ENCODE assay signal across 9 cellular contexts in genomic region chr4:88820723-88821368, GRCh38.
DNase-seq lines count a peak whose midpoint lies in the region; ATAC-seq and TF ChIP-seq lines count a peak whose summit lies in the region.
"Had no signal": no experiment of that assay in that cellular context is flagged by ENCODE, and none has a peak within 500 bp of the region (broad histone marks: within the 10 kb centered on the region; RNA-seq: fewer than 3 reads in every experiment).

No MANE protein-coding gene starts in this region.

- H3K36me3 ChIP-seq in right atrium auricular region, result no peaks in the 10 kb centered on the region
- no peaks in the 10 kb centered on the region for H3K36me3 ChIP-seq in mucosa of rectum (ENCODE audit: control insufficient read depth in 2 of 2, insufficient read depth in 2 of 2, low read length in 2 of 2)
- H3K36me3 ChIP-seq in aorta (ENCODE audit: control insufficient read depth in 1 of 2, insufficient read depth in 2 of 2, low read length in 1 of 2), result no peaks in the 10 kb centered on the region

- H3K9ac ChIP-seq in mucosa of rectum (ENCODE audit: low read depth in 1 of 2, low read length in 2 of 2), result peak overlapping the region; percentile 15 to 82

- in situ Hi-C loops in astrocyte of the spinal cord (cut with HindIII; ENCODE audit: low sequenced_read_pairs), result no loop called here

- TF ChIP-seq CTCF in right atrium auricular region (IDR thresholded peaks at IDR 0.05) (no peak), astrocyte of the spinal cord (IDR thresholded peaks at IDR 0.05; ENCODE audit: low read depth, low read length) (no peak)

- H3K27me3 ChIP-seq in right atrium auricular region, result no peaks in the 10 kb centered on the region
- no peaks in the 10 kb centered on the region for H3K27me3 ChIP-seq in mucosa of rectum (ENCODE audit: control insufficient read depth in 2 of 2, insufficient read depth in 2 of 2, low read length in 2 of 2)
- H3K27me3 ChIP-seq in aorta (ENCODE audit: control insufficient read depth in 1 of 2, insufficient read depth in 2 of 2, low read length in 1 of 2), result no peaks in the 10 kb centered on the region

- H3K27ac ChIP-seq in right atrium auricular region (peak overlapping the region; percentile 37 to 80), mucosa of rectum (ENCODE audit: low read depth in 2 of 2, low read length in 2 of 2) (peak overlapping the region; percentile 49 to 98), aorta (ENCODE audit: low read depth in 1 of 2, low read length in 2 of 2) (peak overlapping the region in 1 of 2 donors; percentile 70)

- H3K9me3 ChIP-seq in right atrium auricular region (no peaks in the 10 kb centered on the region), mucosa of rectum (ENCODE audit: control insufficient read depth in 2 of 2, low read length in 2 of 2) (no peaks in the 10 kb centered on the region), aorta (ENCODE audit: control insufficient read depth, low read length) (no peaks in the 10 kb centered on the region)

- H3K4me3 ChIP-seq in right atrium auricular region (peak overlapping the region; percentile 2 to 56), astrocyte of the spinal cord (ENCODE audit: low read depth, low read length) (peak overlapping the region; percentile 70), mucosa of rectum (ENCODE audit: low read length in 2 of 2) (peak overlapping the region; percentile 77 to 94), aorta (ENCODE audit: low read length in 2 of 2) (peak overlapping the region; percentile 39 to 41)

- intact Hi-C loops in left ventricle myocardium superior (cut with micrococcal nuclease) (no loop called here), aorta (cut with DNase I) (loop anchor here (5.0 to 10.0 kb wide), 3 partner anchors 114 to 204 kb away; no protein-coding TSS in a partner anchor)

- H3K4me1 ChIP-seq in right atrium auricular region, result peaks cover 0 to 34% of the 10 kb centered on the region in 2 donors
- peaks cover 0 to 18% of the 10 kb centered on the region in 2 donors for H3K4me1 ChIP-seq in mucosa of rectum (ENCODE audit: control insufficient read depth in 2 of 2, insufficient read depth in 2 of 2, low read length in 2 of 2)
- peaks cover 2 to 5% of the 10 kb centered on the region in 2 donors for H3K4me1 ChIP-seq in aorta (ENCODE audit: control insufficient read depth in 1 of 2, insufficient read depth in 2 of 2, low read length in 2 of 2)

- DNase-seq in right atrium auricular region (ENCODE audit: low spot score) (no peak), left ventricle myocardium superior (no peak), astrocyte of the spinal cord (ENCODE audit: low read depth, low spot score) (no peak), aorta (no peak), GM19240 (ENCODE audit: insufficient read length, low spot score) (no peak)
- no peak for DNase-seq in stimulated activated naive CD4-positive, alpha-beta T cell treated with Interleukin-2 at 50 U/mL for 16 hours (lab: John Stamatoyannopoulos, UW)
- DNase-seq: KG1 had no signal

- ATAC-seq in left ventricle myocardium superior (no peak), aorta (ENCODE audit: low FRiP score) (no peak), HG02852 (IDR thresholded peaks at IDR 0.05; ENCODE audit: unreplicated experiment) (no peak)

- 60 to 67% methylated on average over 10 of the region's 10 CpGs for WGBS in aorta, 2 donors

Comparison
In these comparisons a context has a peak if more than half of its experiments do, and no peak if none do; other contexts are left out.
1. H3K4me3 ChIP-seq: peak in every context shown above with its lines; median percentile 86 in mucosa of rectum; 70 in astrocyte of the spinal cord; 40 in aorta; 29 in right atrium auricular region.